1 cellular context compared by ENCODE assay signal in the genomic region with DNA sequence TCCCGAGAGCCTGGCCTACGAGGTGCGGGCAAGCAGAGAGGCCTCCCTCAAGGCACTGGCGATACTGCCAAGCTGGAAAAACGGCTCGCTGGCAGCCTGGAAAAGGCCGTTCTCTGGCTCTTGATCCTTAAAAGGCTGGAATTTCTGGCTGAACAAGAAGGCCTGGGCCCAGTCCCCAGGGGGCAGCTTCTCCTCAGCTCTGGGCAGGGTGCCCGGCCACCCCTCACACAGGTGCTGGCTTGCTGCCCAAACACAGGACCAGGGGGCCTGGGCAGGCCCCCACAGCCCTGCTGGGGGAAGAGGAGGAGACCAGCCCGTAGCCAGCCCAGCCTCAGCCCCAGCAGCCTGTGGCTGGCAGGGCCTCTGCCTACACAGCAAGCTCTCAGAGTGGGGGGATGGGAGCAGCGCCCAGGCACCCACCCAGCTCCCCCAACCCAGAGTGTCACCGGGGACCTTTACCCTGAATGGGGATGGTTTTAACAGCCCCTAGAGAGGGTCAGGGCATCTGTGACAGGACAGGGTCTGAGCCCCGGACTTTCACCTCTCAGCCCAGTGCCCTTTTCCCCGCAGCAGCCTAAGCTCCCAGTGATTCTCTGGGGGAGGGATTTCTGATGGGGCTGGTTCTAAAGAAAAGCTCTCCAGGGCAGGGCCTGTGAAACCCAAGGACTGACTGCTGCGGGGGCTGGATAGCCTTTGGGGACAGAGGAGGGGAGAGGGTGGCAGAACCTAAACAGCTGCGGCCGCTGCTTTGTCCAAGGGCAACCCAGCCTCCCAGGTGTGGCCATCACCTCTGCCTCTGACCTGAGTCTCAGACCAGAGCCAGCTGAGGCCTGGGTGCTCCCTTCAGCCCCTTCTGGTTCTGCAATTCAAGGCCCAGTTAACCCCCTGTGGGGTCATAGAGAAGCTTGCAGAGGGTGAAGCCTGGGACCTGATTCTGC.
A peak's percentile ranks its signal among the peaks of the same experiment; 100 is the strongest.
TF ChIP-seq lines count a peak whose summit lies in the region.

No MANE protein-coding gene starts in this region.

TF ChIP-seq in HepG2, 621 proteins besides CTCF, POLR2A, EP300 and RAD21 (continued from another document and continues in another):
- TF ChIP-seq, protein P1, sequence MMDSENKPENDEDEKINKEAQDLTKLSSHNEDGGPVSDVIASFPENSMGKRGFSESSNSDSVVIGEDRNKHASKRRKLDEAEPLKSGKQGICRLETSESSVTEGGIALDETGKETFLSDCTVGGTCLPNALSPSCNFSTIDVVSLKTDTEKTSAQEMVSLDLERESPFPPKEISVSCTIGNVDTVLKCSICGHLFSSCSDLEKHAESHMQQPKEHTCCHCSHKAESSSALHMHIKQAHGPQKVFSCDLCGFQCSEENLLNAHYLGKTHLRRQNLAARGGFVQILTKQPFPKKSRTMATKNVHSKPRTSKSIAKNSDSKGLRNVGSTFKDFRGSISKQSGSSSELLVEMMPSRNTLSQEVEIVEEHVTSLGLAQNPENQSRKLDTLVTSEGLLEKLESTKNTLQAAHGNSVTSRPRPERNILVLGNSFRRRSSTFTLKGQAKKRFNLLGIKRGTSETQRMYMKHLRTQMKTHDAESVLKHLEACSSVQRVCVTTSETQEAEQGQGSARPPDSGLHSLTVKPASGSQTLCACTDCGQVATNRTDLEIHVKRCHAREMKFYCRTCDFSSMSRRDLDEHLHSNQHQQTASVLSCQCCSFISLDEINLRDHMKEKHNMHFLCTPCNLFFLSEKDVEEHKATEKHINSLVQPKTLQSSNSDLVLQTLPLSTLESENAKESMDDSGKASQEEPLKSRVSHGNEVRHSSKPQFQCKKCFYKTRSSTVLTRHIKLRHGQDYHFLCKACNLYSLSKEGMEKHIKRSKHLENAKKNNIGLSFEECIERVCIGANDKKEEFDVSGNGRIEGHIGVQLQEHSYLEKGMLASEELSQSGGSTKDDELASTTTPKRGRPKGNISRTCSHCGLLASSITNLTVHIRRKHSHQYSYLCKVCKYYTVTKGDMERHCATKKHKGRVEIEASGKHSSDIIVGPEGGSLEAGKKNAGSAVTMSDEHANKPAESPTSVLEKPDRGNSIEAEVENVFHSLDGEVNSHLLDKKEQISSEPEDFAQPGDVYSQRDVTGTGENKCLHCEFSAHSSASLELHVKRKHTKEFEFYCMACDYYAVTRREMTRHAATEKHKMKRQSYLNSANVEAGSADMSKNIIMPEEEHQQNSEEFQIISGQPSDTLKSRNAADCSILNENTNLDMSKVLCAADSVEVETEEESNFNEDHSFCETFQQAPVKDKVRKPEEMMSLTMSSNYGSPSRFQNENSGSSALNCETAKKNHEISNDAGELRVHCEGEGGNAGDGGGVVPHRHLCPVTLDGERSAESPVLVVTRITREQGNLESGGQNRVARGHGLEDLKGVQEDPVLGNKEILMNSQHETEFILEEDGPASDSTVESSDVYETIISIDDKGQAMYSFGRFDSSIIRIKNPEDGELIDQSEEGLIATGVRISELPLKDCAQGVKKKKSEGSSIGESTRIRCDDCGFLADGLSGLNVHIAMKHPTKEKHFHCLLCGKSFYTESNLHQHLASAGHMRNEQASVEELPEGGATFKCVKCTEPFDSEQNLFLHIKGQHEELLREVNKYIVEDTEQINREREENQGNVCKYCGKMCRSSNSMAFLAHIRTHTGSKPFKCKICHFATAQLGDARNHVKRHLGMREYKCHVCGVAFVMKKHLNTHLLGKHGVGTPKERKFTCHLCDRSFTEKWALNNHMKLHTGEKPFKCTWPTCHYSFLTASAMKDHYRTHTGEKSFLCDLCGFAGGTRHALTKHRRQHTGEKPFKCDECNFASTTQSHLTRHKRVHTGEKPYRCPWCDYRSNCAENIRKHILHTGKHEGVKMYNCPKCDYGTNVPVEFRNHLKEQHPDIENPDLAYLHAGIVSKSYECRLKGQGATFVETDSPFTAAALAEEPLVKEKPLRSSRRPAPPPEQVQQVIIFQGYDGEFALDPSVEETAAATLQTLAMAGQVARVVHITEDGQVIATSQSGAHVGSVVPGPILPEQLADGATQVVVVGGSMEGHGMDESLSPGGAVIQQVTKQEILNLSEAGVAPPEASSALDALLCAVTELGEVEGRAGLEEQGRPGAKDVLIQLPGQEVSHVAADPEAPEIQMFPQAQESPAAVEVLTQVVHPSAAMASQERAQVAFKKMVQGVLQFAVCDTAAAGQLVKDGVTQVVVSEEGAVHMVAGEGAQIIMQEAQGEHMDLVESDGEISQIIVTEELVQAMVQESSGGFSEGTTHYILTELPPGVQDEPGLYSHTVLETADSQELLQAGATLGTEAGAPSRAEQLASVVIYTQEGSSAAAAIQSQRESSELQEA (CRISPR knock-in tag; IDR thresholded peaks at IDR 0.05; ENCODE audit: not compliant biosample characterization), result peak; percentile 61
- TF ChIP-seq NFE2L1 (CRISPR knock-in tag; IDR thresholded peaks at IDR 0.05; ENCODE audit: borderline replicate concordance), result peak; percentile 68; the same call in 1 of the 2 replicates
- TF ChIP-seq DNMT3B (CRISPR knock-in tag; conservative IDR thresholded peaks at IDR 0.05), result no peak
- 0 out of 2 replicates have a peak, but pooled peaks have one; percentile 5 for TF ChIP-seq TCF7 (IDR thresholded peaks at IDR 0.05; ENCODE audit: low read depth)
- TF ChIP-seq, protein P2, sequence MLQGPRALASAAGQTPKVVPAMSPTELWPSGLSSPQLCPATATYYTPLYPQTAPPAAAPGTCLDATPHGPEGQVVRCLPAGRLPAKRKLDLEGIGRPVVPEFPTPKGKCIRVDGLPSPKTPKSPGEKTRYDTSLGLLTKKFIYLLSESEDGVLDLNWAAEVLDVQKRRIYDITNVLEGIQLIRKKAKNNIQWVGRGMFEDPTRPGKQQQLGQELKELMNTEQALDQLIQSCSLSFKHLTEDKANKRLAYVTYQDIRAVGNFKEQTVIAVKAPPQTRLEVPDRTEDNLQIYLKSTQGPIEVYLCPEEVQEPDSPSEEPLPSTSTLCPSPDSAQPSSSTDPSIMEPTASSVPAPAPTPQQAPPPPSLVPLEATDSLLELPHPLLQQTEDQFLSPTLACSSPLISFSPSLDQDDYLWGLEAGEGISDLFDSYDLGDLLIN (CRISPR knock-in tag; IDR thresholded peaks at IDR 0.05; ENCODE audit: borderline replicate concordance), result no peak; the same call in 1 of the 2 replicates
- TF ChIP-seq LCORL (IDR thresholded peaks at IDR 0.05), result no peak
- peak; percentile 81 for TF ChIP-seq LCORL (CRISPR knock-in tag; IDR thresholded peaks at IDR 0.05)
- 0 out of 2 replicates have a peak, but pooled peaks have one; percentile 37 for TF ChIP-seq CCDC6 (CRISPR knock-in tag; IDR thresholded peaks at IDR 0.05)
- 0 out of 2 replicates have a peak, but pooled peaks have one; percentile 53 for TF ChIP-seq MYNN (CRISPR knock-in tag; IDR thresholded peaks at IDR 0.05; ENCODE audit: low read depth)
- TF ChIP-seq KLF9 (CRISPR knock-in tag; IDR thresholded peaks at IDR 0.05; ENCODE audit: low read depth), result no peak
- TF ChIP-seq, protein P3, sequence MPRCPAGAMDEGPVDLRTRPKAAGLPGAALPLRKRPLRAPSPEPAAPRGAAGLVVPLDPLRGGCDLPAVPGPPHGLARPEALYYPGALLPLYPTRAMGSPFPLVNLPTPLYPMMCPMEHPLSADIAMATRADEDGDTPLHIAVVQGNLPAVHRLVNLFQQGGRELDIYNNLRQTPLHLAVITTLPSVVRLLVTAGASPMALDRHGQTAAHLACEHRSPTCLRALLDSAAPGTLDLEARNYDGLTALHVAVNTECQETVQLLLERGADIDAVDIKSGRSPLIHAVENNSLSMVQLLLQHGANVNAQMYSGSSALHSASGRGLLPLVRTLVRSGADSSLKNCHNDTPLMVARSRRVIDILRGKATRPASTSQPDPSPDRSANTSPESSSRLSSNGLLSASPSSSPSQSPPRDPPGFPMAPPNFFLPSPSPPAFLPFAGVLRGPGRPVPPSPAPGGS (CRISPR knock-in tag; IDR thresholded peaks at IDR 0.05), result peak; percentile 16
- 0 out of 2 replicates have a peak, but pooled peaks have one; percentile 27 for TF ChIP-seq ZNF441 (CRISPR knock-in tag; IDR thresholded peaks at IDR 0.05; ENCODE audit: borderline replicate concordance)
- TF ChIP-seq, protein P4, sequence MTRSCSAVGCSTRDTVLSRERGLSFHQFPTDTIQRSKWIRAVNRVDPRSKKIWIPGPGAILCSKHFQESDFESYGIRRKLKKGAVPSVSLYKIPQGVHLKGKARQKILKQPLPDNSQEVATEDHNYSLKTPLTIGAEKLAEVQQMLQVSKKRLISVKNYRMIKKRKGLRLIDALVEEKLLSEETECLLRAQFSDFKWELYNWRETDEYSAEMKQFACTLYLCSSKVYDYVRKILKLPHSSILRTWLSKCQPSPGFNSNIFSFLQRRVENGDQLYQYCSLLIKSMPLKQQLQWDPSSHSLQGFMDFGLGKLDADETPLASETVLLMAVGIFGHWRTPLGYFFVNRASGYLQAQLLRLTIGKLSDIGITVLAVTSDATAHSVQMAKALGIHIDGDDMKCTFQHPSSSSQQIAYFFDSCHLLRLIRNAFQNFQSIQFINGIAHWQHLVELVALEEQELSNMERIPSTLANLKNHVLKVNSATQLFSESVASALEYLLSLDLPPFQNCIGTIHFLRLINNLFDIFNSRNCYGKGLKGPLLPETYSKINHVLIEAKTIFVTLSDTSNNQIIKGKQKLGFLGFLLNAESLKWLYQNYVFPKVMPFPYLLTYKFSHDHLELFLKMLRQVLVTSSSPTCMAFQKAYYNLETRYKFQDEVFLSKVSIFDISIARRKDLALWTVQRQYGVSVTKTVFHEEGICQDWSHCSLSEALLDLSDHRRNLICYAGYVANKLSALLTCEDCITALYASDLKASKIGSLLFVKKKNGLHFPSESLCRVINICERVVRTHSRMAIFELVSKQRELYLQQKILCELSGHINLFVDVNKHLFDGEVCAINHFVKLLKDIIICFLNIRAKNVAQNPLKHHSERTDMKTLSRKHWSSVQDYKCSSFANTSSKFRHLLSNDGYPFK (CRISPR knock-in tag; IDR thresholded peaks at IDR 0.05; ENCODE audit: borderline replicate concordance), result peak; percentile 78; the same call in 1 of the 2 replicates
- TF ChIP-seq, protein P5, sequence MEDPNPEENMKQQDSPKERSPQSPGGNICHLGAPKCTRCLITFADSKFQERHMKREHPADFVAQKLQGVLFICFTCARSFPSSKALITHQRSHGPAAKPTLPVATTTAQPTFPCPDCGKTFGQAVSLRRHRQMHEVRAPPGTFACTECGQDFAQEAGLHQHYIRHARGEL (CRISPR knock-in tag; IDR thresholded peaks at IDR 0.05), result no peak; the same call in 1 of the 2 replicates
- TF ChIP-seq CEBPG (CRISPR knock-in tag; IDR thresholded peaks at IDR 0.05), result no peak
- TF ChIP-seq KLF12 (CRISPR knock-in tag; IDR thresholded peaks at IDR 0.05; ENCODE audit: borderline replicate concordance), result 0 out of 2 replicates have a peak, but pooled peaks have one; percentile 70
- TF ChIP-seq ZNF781 (CRISPR knock-in tag; IDR thresholded peaks at IDR 0.05; ENCODE audit: borderline replicate concordance, not compliant biosample characterization), result no peak
- TF ChIP-seq, protein P6, sequence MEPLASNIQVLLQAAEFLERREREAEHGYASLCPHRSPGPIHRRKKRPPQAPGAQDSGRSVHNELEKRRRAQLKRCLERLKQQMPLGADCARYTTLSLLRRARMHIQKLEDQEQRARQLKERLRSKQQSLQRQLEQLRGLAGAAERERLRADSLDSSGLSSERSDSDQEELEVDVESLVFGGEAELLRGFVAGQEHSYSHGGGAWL (CRISPR knock-in tag; IDR thresholded peaks at IDR 0.05), result no peak
- TF ChIP-seq, protein P7, sequence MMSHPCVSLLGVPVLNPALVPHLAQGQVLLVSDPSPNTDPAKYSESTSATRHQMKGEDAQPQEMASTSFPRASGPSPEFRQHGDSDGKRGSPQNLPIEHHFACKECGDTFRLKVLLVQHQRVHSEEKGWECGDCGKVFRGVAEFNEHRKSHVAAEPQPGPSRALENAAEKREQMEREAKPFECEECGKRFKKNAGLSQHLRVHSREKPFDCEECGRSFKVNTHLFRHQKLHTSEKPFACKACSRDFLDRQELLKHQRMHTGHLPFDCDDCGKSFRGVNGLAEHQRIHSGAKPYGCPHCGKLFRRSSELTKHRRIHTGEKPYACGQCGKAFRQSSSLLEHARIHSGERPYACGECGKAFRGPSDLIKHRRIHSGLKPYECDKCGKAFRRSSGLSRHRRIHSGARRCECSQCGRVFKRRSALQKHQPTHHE (CRISPR knock-in tag; IDR thresholded peaks at IDR 0.05; ENCODE audit: borderline replicate concordance), result no peak; the same call in 1 of the 2 replicates
- TF ChIP-seq, protein P8, sequence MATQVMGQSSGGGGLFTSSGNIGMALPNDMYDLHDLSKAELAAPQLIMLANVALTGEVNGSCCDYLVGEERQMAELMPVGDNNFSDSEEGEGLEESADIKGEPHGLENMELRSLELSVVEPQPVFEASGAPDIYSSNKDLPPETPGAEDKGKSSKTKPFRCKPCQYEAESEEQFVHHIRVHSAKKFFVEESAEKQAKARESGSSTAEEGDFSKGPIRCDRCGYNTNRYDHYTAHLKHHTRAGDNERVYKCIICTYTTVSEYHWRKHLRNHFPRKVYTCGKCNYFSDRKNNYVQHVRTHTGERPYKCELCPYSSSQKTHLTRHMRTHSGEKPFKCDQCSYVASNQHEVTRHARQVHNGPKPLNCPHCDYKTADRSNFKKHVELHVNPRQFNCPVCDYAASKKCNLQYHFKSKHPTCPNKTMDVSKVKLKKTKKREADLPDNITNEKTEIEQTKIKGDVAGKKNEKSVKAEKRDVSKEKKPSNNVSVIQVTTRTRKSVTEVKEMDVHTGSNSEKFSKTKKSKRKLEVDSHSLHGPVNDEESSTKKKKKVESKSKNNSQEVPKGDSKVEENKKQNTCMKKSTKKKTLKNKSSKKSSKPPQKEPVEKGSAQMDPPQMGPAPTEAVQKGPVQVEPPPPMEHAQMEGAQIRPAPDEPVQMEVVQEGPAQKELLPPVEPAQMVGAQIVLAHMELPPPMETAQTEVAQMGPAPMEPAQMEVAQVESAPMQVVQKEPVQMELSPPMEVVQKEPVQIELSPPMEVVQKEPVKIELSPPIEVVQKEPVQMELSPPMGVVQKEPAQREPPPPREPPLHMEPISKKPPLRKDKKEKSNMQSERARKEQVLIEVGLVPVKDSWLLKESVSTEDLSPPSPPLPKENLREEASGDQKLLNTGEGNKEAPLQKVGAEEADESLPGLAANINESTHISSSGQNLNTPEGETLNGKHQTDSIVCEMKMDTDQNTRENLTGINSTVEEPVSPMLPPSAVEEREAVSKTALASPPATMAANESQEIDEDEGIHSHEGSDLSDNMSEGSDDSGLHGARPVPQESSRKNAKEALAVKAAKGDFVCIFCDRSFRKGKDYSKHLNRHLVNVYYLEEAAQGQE (IDR thresholded peaks at IDR 0.05; ENCODE audit: borderline replicate concordance in 1 of 2, low read depth in 1 of 2, low read length in 2 of 2), result 0 out of 4 replicates have a peak, but pooled peaks of 1 of the 2 experiments have one; percentile 24
- peak; percentile 27; the same call in 1 of the 2 replicates for TF ChIP-seq ZNF230 (CRISPR knock-in tag; IDR thresholded peaks at IDR 0.05)
- peak; percentile 64 for TF ChIP-seq PTBP1 (IDR thresholded peaks at IDR 0.05; ENCODE audit: low read depth, low read length, poor library complexity, severe bottlenecking)
- peak; percentile 78; the same call in 1 of the 2 replicates for TF ChIP-seq ZNF850 (CRISPR knock-in tag; conservative IDR thresholded peaks at IDR 0.05)
